ENCODE assay signal across 11 cellular contexts in the genomic region with DNA sequence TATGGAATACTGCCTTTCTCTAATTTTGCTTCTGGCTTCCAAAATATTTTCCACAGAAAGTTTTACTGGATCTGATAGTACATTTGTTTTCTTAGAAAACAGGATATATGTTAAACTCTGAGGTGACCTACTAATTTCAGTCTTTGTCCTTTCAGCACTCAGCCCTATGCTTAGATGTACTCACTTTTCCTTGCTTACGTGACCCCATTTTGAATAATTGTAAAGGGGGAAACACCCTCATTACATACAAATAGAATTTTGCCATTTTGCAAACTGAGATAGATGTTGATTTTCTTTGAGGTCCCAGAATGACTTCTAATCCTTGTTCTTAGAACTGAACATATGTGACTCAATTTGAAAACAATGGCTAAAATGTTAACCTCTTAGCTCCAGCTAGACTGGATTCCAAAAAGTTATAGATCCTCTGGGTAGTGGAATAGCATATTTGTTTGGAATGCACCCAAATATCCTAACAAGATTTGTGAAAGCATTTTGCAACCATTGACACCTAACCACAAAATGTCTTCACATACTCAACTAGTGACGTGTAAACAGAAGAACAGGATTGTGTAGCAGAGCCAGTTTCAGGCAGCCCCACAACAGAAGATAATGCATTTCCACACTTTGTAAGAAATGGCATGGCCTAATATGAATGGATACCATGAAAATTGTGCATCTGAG. TPM values are rescaled to one million over a fixed set of nuclear protein-coding genes. Genes with fewer than 3 reads are reported as not detected.
DNase-seq lines count a peak whose midpoint lies in the region; ATAC-seq, FAIRE-seq and TF ChIP-seq lines count a peak whose summit lies in the region.
"Had no signal": no experiment of that assay in that cellular context is flagged by ENCODE, and none has a peak within 500 bp of the region (broad histone marks: within the 10 kb centered on the region; RNA-seq: fewer than 3 reads in every experiment).

No MANE protein-coding gene starts in this region.

- no peaks in the 10 kb centered on the region for H3K36me3 Mint-ChIP-seq in natural killer cell
- H3K36me3 Mint-ChIP-seq in naive thymus-derived CD4-positive, alpha-beta T cell = no peaks in the 10 kb centered on the region

- no peaks in the 10 kb centered on the region for H3K9me3 Mint-ChIP-seq in natural killer cell
- peaks cover 0 to under 1% (median 0%) of the 10 kb centered on the region in 11 donors for H3K9me3 Mint-ChIP-seq in naive thymus-derived CD4-positive, alpha-beta T cell
- H3K9me3 Mint-ChIP-seq: endodermal cell had no signal

- DNase-seq in GM04504 (ENCODE audit: low read depth) (peak; percentile 80), HPDE6-E6E7 (ENCODE audit: extremely low spot score) (peak; percentile 34), H1 (ENCODE audit: low read depth in 1 of 2, low spot score in 2 of 2) (no peak), osteoblast (ENCODE audit: insufficient read length, low spot score, missing footprints) (peak; percentile 41), natural killer cell (no peak), sciatic nerve (ENCODE audit: low spot score) (no peak), NCI-H2227 treated with DMSO at 0.1 percent for 48 hours (lab: John Stamatoyannopoulos, UW) (no peak)
- no peak for DNase-seq in naive thymus-derived CD4-positive, alpha-beta T cell
- DNase-seq: activated CD8-positive, alpha-beta memory T cell treated with anti-CD3 and anti-CD28 coated beads, Interleukin-2, amount 50 U/mL, for 4 hours; endodermal cell; KG1 had no signal

- H3K4me1 Mint-ChIP-seq in natural killer cell = peaks cover 0 to 5% of the 10 kb centered on the region in 2 donors
- H3K4me1 Mint-ChIP-seq in naive thymus-derived CD4-positive, alpha-beta T cell = peaks cover 0 to 7% (median 0%) of the 10 kb centered on the region in 7 donors
- H3K4me1 Mint-ChIP-seq: endodermal cell had no signal

- no peak overlapping the region for H4K5ac ChIP-seq in H1 (ENCODE audit: insufficient read length, low read depth, low read length)

- H3K4me1 ChIP-seq in H1 (replicated peaks in 1 of 4; ENCODE audit: control insufficient read depth in 3 of 4, insufficient read depth in 4 of 4, low read length in 3 of 4) (peaks cover 0 to 5% (median 4%) of the 10 kb centered on the region in 4 experiments; a peak in 2 of 7 replicates), osteoblast (ENCODE audit: insufficient read depth, low read length) (peaks cover 58% of the 10 kb centered on the region)
- no peaks in the 10 kb centered on the region for H3K4me1 ChIP-seq in naive thymus-derived CD4-positive, alpha-beta T cell (ENCODE audit: control insufficient read depth in 2 of 2, insufficient read depth in 2 of 2, low read length in 2 of 2)

- H2BK5ac ChIP-seq in H1 (ENCODE audit: low read depth, low read length) = no peak overlapping the region

- no peaks in the 10 kb centered on the region for H3K79me1 ChIP-seq in H1 (ENCODE audit: low read depth, low read length)

- no peak for TF ChIP-seq EP300 in H1 (IDR thresholded peaks at IDR 0.05; ENCODE audit: borderline replicate concordance in 1 of 2, low read depth in 2 of 2, low read length in 2 of 2)

- H3K27ac Mint-ChIP-seq in natural killer cell = no peak overlapping the region
- H3K27ac Mint-ChIP-seq in naive thymus-derived CD4-positive, alpha-beta T cell = no peak overlapping the region
- H3K27ac Mint-ChIP-seq: endodermal cell had no signal

- H2BK20ac ChIP-seq in H1 (ENCODE audit: low read length) = no peak overlapping the region

- H3K56ac ChIP-seq in H1 (replicated peaks; ENCODE audit: insufficient read length, low read depth, low read length) = no peak overlapping the region

- H3K9ac ChIP-seq in H1 (replicated peaks in 1 of 4; ENCODE audit: extremely low read depth in 1 of 4, low read depth in 3 of 4, low read length in 3 of 4) = no peak overlapping the region; a peak in 1 of 7 replicates

- no peak for TF ChIP-seq RAD21 in H1 (IDR thresholded peaks at IDR 0.05 in 1 of 2, conservative IDR thresholded peaks at IDR 0.05 in 1 of 2; ENCODE audit: low read depth in 2 of 2, low read length in 2 of 2)

- H3K4ac ChIP-seq in H1 (replicated peaks; ENCODE audit: insufficient read length, low read depth, low read length) = no peak overlapping the region

- no peak for FAIRE-seq in H1 (lab: Jason Lieb, UNC)

- H3K14ac ChIP-seq in H1 (ENCODE audit: insufficient read length) = no peak overlapping the region

- H4K8ac ChIP-seq in H1 (ENCODE audit: extremely low read depth, insufficient read depth, low read length) = no peak overlapping the region

- H3K27ac ChIP-seq in H1 (ENCODE audit: low read depth, low read length) = no peak overlapping the region
- peak overlapping the region; percentile 89 for H3K27ac ChIP-seq in osteoblast (ENCODE audit: low read depth, low read length)
- H3K27ac ChIP-seq in naive thymus-derived CD4-positive, alpha-beta T cell (ENCODE audit: low read depth, low read length) = no peak overlapping the region

- no peak for TF ChIP-seq CTCF in H1 (IDR thresholded peaks at IDR 0.05; ENCODE audit: control extremely low read depth in 1 of 3, insufficient read depth in 1 of 3, low read depth in 1 of 3, low read length in 3 of 3)
- no peak for TF ChIP-seq CTCF in osteoblast (IDR thresholded peaks at IDR 0.05; ENCODE audit: extremely low read depth, low read depth, low read length)
- TF ChIP-seq CTCF in natural killer cell (IDR thresholded peaks at IDR 0.05) = no peak

- H3K4me3 Mint-ChIP-seq in natural killer cell = no peak overlapping the region
- H3K4me3 Mint-ChIP-seq in naive thymus-derived CD4-positive, alpha-beta T cell = no peak overlapping the region
- H3K4me3 Mint-ChIP-seq: endodermal cell had no signal

- no peak overlapping the region for H2AK5ac ChIP-seq in H1 (ENCODE audit: low read depth, low read length)

- POLR2A ChIA-PET in H1 (lab: Charles Lee; ENCODE audit: partially characterized antibody) = no interaction called here
- POLR2A ChIA-PET in naive thymus-derived CD4-positive, alpha-beta T cell (lab: Charles Lee) = no interaction called here

- no peaks in the 10 kb centered on the region for H4K20me1 ChIP-seq in H1 (replicated peaks in 1 of 2; ENCODE audit: control insufficient read depth in 1 of 2, insufficient read depth in 2 of 2, low read length in 2 of 2)
- H4K20me1 ChIP-seq in osteoblast (ENCODE audit: insufficient read depth, low read length) = no peaks in the 10 kb centered on the region

- TF ChIP-seq POLR2A in H1 (IDR thresholded peaks at IDR 0.05; ENCODE audit: control extremely low read depth in 1 of 2, low read depth in 2 of 2, low read length in 2 of 2) = no peak

- no peak overlapping the region for H2BK120ac ChIP-seq in H1 (replicated peaks; ENCODE audit: low read depth, low read length)

- H3K4me2 ChIP-seq in H1 (ENCODE audit: insufficient read depth in 1 of 2, low read depth in 2 of 2, low read length in 2 of 2) (no peak overlapping the region), osteoblast (ENCODE audit: insufficient read depth, low read length) (peak overlapping the region; percentile 64)

- peaks cover 6 to 9% of the 10 kb centered on the region in 2 donors for H3K27me3 Mint-ChIP-seq in natural killer cell (ENCODE audit: low read depth in 2 of 2)
- peaks cover 0 to 4% (median 0%) of the 10 kb centered on the region in 5 donors for H3K27me3 Mint-ChIP-seq in naive thymus-derived CD4-positive, alpha-beta T cell

- no peak overlapping the region for H3K23ac ChIP-seq in H1 (ENCODE audit: insufficient read length)

- H3K36me3 ChIP-seq in H1 (ENCODE audit: control insufficient read depth in 2 of 4, insufficient read depth in 4 of 4, low read length in 3 of 4) (no peaks in the 10 kb centered on the region), osteoblast (ENCODE audit: insufficient read depth, low read length) (no peaks in the 10 kb centered on the region)
- H3K36me3 ChIP-seq in naive thymus-derived CD4-positive, alpha-beta T cell (ENCODE audit: control insufficient read depth in 2 of 3, insufficient read depth in 3 of 3, low read length in 3 of 3) = no peaks in the 10 kb centered on the region

- no peaks in the 10 kb centered on the region for H3K9me3 ChIP-seq in H1 (ENCODE audit: insufficient read depth in 2 of 2, low read depth in 1 of 2, low read length in 1 of 2)
- no peaks in the 10 kb centered on the region for H3K9me3 ChIP-seq in osteoblast (ENCODE audit: low read depth, low read length)
- H3K9me3 ChIP-seq in naive thymus-derived CD4-positive, alpha-beta T cell (ENCODE audit: control insufficient read depth in 2 of 3, low read length in 3 of 3) = no peaks in the 10 kb centered on the region

- H3K79me2 ChIP-seq in H1 (ENCODE audit: control insufficient read depth in 1 of 2, insufficient read depth in 2 of 2, low read length in 2 of 2) = no peaks in the 10 kb centered on the region
- H3K79me2 ChIP-seq in osteoblast (ENCODE audit: insufficient read depth, low read length) = no peaks in the 10 kb centered on the region

- H3K4me3 ChIP-seq in H1 (ENCODE audit: extremely low read depth in 1 of 4, insufficient read depth in 2 of 4, low read depth in 3 of 4, low read length in 4 of 4) (no peak overlapping the region), osteoblast (ENCODE audit: insufficient read depth, low read length) (peak overlapping the region; percentile 2)
- H3K4me3 ChIP-seq in naive thymus-derived CD4-positive, alpha-beta T cell (ENCODE audit: low read length) = no peak overlapping the region

- peak overlapping the region; percentile 43; the same call in 1 of the 2 replicates for H2AFZ ChIP-seq in H1 (ENCODE audit: low read length)
- H2AFZ ChIP-seq in osteoblast (ENCODE audit: low read length) = peak overlapping the region; percentile 72

- H4K91ac ChIP-seq in H1 (replicated peaks; ENCODE audit: insufficient read length, low read length) = no peak overlapping the region

- H3K27me3 ChIP-seq in H1 (replicated peaks in 1 of 4; ENCODE audit: control insufficient read depth in 3 of 4, extremely low read depth in 1 of 4, insufficient read depth in 3 of 4, low read length in 3 of 4) = no peaks in the 10 kb centered on the region
- H3K27me3 ChIP-seq in osteoblast (ENCODE audit: insufficient read depth, low read length) = no peaks in the 10 kb centered on the region
- no peaks in the 10 kb centered on the region for H3K27me3 ChIP-seq in naive thymus-derived CD4-positive, alpha-beta T cell (ENCODE audit: control insufficient read depth in 2 of 2, insufficient read depth in 2 of 2, low read length in 2 of 2)

- H3K18ac ChIP-seq in H1 (ENCODE audit: extremely low read depth, low read length) = no peak overlapping the region

- 78% methylated on average over 2 of the region's 2 CpGs; no CpG with 5 or more reads in 1 of the 2 experiments for WGBS in H1 (ENCODE audit: extremely low coverage in 1 of 2, insufficient coverage in 1 of 2, insufficient read length in 1 of 2, insufficient replicate concordance in 2 of 2, low coverage in 1 of 2, low lambda C conversion rate in 2 of 2, missing lambda C conversion rate in 1 of 2), 2 experiments

- no peak overlapping the region for H2BK15ac ChIP-seq in H1 (ENCODE audit: low read length)

- CTCF ChIA-PET in H1 (lab: Charles Lee; ENCODE audit: partially characterized antibody) = interaction anchor here (1.2 to 1.6 kb wide), 2 partner anchors 21 to 203 kb away, joined by 4 to 5 read pairs; no protein-coding TSS in a partner anchor
- CTCF ChIA-PET in naive thymus-derived CD4-positive, alpha-beta T cell (lab: Charles Lee) = no interaction called here

- intact Hi-C loops in natural killer cell (cut with micrococcal nuclease) = no loop called here
- intact Hi-C loops in sciatic nerve (cut with DNase I) = no loop called here
- intact Hi-C loops in naive thymus-derived CD4-positive, alpha-beta T cell (cut with micrococcal nuclease) = no loop called here

- H2BK12ac ChIP-seq in H1 (ENCODE audit: low read depth, low read length) = no peak overlapping the region

- H3K23me2 ChIP-seq in H1 (ENCODE audit: low read depth, low read length) = no peaks in the 10 kb centered on the region

- ATAC-seq in natural killer cell (no peak), sciatic nerve (no peak)
- no peak for ATAC-seq in naive thymus-derived CD4-positive, alpha-beta T cell

RNA-seq across cellular contexts. Expression of a gene that starts 44.8 kb away (rescaled TPM):
- 59.6 and 64.1 TPM in 2 replicates for total RNA-seq in H1 (2021; fragmentation: NEBNext Ultra II Directional; extraction: Animal tissue kit (Norgen Biotek cat#: 25700))
- polyA plus RNA-seq in H1 (2011; rRNA removed) = 8.1 and 12.0 TPM in 2 replicates
- 21.4 TPM for polyA plus RNA-seq in H1 (2011; cell fraction: cytosol; rRNA removed)
- 13.8 TPM for polyA plus RNA-seq in H1 (2011; cell fraction: nucleus; rRNA removed)
- 30.3 to 55.8 TPM (median 42.8 TPM) in 4 replicates for polyA plus RNA-seq in H1 (2012, experiment 1 of 2)
- 1.7 TPM for polyA plus RNA-seq in H1 (2012, experiment 2 of 2)
- 29.8 TPM for polyA plus RNA-seq in H1 (2013, experiment 1 of 2)
- polyA plus RNA-seq in H1 (2013, experiment 2 of 2) = 32.9 TPM
- polyA minus RNA-seq in H1 (2011; rRNA and poly(A)+ RNA removed) = 56.5 and 72.8 TPM in 2 replicates
- polyA minus RNA-seq in H1 (2011; cell fraction: cytosol; rRNA and poly(A)+ RNA removed) = 34.4 TPM
- polyA minus RNA-seq in H1 (2011; cell fraction: nucleus; rRNA and poly(A)+ RNA removed) = 123 TPM
- total RNA-seq in osteoblast = 81.0 and 96.3 TPM in 2 replicates
- 10 to 100 TPM; 22.4 to 33.4 (median 28.3) TPM for total RNA-seq in natural killer cell
- 310 TPM for total RNA-seq in sciatic nerve
- total RNA-seq in naive thymus-derived CD4-positive, alpha-beta T cell = 10 to 100 TPM; 23.8 to 31.5 (median 30.0) TPM
- polyA plus RNA-seq in naive thymus-derived CD4-positive, alpha-beta T cell = 10 to 100 TPM; 12.3 to 13.2 TPM

Comparison
In these comparisons a context has a peak if more than half of its experiments do, and no peak if none do; other contexts are left out.
1. DNase-seq: peak in GM04504 (single experiment), HPDE6-E6E7 (single experiment) and osteoblast (single experiment); none in H1 (0 of 2), natural killer cell (single experiment), sciatic nerve (single experiment), naive thymus-derived CD4-positive, alpha-beta T cell (0 of 9) and NCI-H2227 treated with DMSO at 0.1 percent for 48 hours (single experiment).